In the genomic region with DNA sequence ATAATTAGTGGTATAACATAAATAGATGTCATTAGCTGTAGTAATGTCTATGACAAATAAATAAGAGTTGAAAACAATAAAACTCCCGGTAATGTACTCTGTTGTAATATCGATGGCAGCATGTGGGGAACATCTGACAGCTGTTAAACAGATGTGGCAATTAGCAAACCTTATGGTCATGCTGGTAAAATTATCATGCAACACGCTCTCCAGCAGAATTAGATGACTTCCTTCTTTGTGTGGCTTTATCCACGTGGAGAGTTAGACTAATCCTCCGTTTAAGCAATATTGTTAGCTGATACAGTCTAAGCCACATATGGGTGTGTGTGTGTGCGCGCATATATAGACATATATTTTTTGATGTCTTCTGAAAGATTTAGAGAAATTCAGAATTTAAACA, we compare ENCODE assay signal across 17 cellular contexts.
A peak's percentile ranks its signal among the peaks of the same experiment; 100 is the strongest.
DNase-seq lines count a peak whose midpoint lies in the region; TF ChIP-seq lines count a peak whose summit lies in the region.
"Had no signal": no experiment of that assay in that cellular context is flagged by ENCODE, and none has a peak within 500 bp of the region (broad histone marks: within the 10 kb centered on the region; RNA-seq: fewer than 3 reads in every experiment).

No MANE protein-coding gene starts in this region.

- peak; percentile 56 for DNase-seq in GM03348 (ENCODE audit: low spot score)
- DNase-seq in MV-4-11 (lab: John Stamatoyannopoulos, UW) = peak; percentile 98
- peak; percentile 95 for DNase-seq in SKM-1 (lab: John Stamatoyannopoulos, UW; ENCODE audit: unreplicated experiment)
- peak; percentile 36 for DNase-seq in mesenchymal stem cell
- no peak for DNase-seq in activated naive CD4-positive, alpha-beta T cell treated with anti-CD3 and anti-CD28 coated beads for 36 hours
- no peak for DNase-seq in sigmoid colon
- DNase-seq in suprapubic skin (ENCODE audit: low spot score in 2 of 2) = no peak
- DNase-seq in hippocampal formation (lab: John Stamatoyannopoulos, UW) = no peak
- DNase-seq: activated gamma-delta T cell; CD4-positive, alpha-beta memory T cell; left lung; naive thymus-derived CD4-positive, alpha-beta T cell; NCI-H1105; NCI-H510A; stimulated activated CD4-positive, alpha-beta T cell treated with anti-CD3 and anti-CD28 coated beads, Interleukin-2, amount 100 ng/mL, for 24 hours had no signal

- no peak overlapping the region for H4K8ac ChIP-seq in mesenchymal stem cell (ENCODE audit: low read length)

- no peaks in the 10 kb centered on the region for H3K4me1 ChIP-seq in mesenchymal stem cell (ENCODE audit: control insufficient read depth, insufficient read depth, low read depth, low read length)
- H3K4me1 ChIP-seq in sigmoid colon = no peaks in the 10 kb centered on the region
- H3K4me1 ChIP-seq in suprapubic skin = no peaks in the 10 kb centered on the region
- H3K4me1 ChIP-seq: ascending aorta, left lung had no signal

- H3K36me3 Mint-ChIP-seq in activated naive CD4-positive, alpha-beta T cell treated with anti-CD3 and anti-CD28 coated beads for 36 hours (ENCODE audit: low read depth) = no peaks in the 10 kb centered on the region
- H3K36me3 Mint-ChIP-seq: CD4-positive, alpha-beta memory T cell; naive thymus-derived CD4-positive, alpha-beta T cell had no signal

- no peak overlapping the region for H2BK12ac ChIP-seq in mesenchymal stem cell (ENCODE audit: low read length in 2 of 2)

- H2AFZ ChIP-seq in mesenchymal stem cell (ENCODE audit: low read depth, low read length) = no peak overlapping the region

- no peak overlapping the region for H3K27ac ChIP-seq in mesenchymal stem cell (ENCODE audit: low read length, poor library complexity, severe bottlenecking)
- H3K27ac ChIP-seq in sigmoid colon = no peak overlapping the region
- no peak overlapping the region for H3K27ac ChIP-seq in suprapubic skin
- H3K27ac ChIP-seq: ascending aorta, tibial nerve had no signal

- no peak overlapping the region for H3K23ac ChIP-seq in mesenchymal stem cell (ENCODE audit: low read length in 2 of 2)

- no peak overlapping the region for H2AK5ac ChIP-seq in mesenchymal stem cell (ENCODE audit: low read length, severe bottlenecking)

- no peak overlapping the region for H3K9ac ChIP-seq in mesenchymal stem cell (ENCODE audit: low read length)

- no peak overlapping the region for H2BK120ac ChIP-seq in mesenchymal stem cell (ENCODE audit: low read depth, low read length)

- H2BK5ac ChIP-seq in mesenchymal stem cell (ENCODE audit: low read depth, low read length, poor library complexity, severe bottlenecking) = no peak overlapping the region

- no peak overlapping the region for H4K91ac ChIP-seq in mesenchymal stem cell (ENCODE audit: low read length)

- no peak overlapping the region for H3K4ac ChIP-seq in mesenchymal stem cell (ENCODE audit: low read depth in 1 of 2, low read length in 2 of 2)

- H3K4me3 ChIP-seq in mesenchymal stem cell (ENCODE audit: insufficient read depth in 1 of 2, low read depth in 1 of 2, low read length in 2 of 2) (no peak overlapping the region), sigmoid colon (no peak overlapping the region), suprapubic skin (no peak overlapping the region)
- H3K4me3 ChIP-seq: ascending aorta, left lung, tibial nerve had no signal

- WGBS in mesenchymal stem cell = 49% methylated on average over 4 of the region's 7 CpGs
- WGBS in sigmoid colon, 2 donors = 61 to 63% methylated on average over 7 of the region's 7 CpGs
- WGBS in suprapubic skin = 63% methylated on average over 7 of the region's 7 CpGs

- TF ChIP-seq EP300 in sigmoid colon (IDR thresholded peaks at IDR 0.05) (no peak), suprapubic skin (IDR thresholded peaks at IDR 0.05) (no peak)

- H3K27me3 ChIP-seq in mesenchymal stem cell (ENCODE audit: control insufficient read depth in 1 of 2, insufficient read depth in 1 of 2, low read length in 2 of 2) (no peaks in the 10 kb centered on the region), sigmoid colon (no peaks in the 10 kb centered on the region), suprapubic skin (no peaks in the 10 kb centered on the region)
- H3K27me3 ChIP-seq: ascending aorta, tibial nerve had no signal

- peaks cover 2% of the 10 kb centered on the region for H3K4me1 Mint-ChIP-seq in activated naive CD4-positive, alpha-beta T cell treated with anti-CD3 and anti-CD28 coated beads for 36 hours (ENCODE audit: low read depth)
- H3K4me1 Mint-ChIP-seq: CD4-positive, alpha-beta memory T cell had no signal

- H3K79me1 ChIP-seq in mesenchymal stem cell (replicated peaks; ENCODE audit: low read length, poor library complexity, severe bottlenecking) = no peaks in the 10 kb centered on the region

- intact Hi-C loops in activated naive CD4-positive, alpha-beta T cell treated with anti-CD3 and anti-CD28 coated beads for 36 hours (cut with micrococcal nuclease) = no loop called here
- intact Hi-C loops in sigmoid colon (cut with DNase I) = no loop called here

- H2BK15ac ChIP-seq in mesenchymal stem cell (ENCODE audit: low read depth, poor library complexity, severe bottlenecking) = no peak overlapping the region

- H3K27me3 Mint-ChIP-seq in activated naive CD4-positive, alpha-beta T cell treated with anti-CD3 and anti-CD28 coated beads for 36 hours (ENCODE audit: low read depth) = no peaks in the 10 kb centered on the region

- no peak overlapping the region for H3K18ac ChIP-seq in mesenchymal stem cell (ENCODE audit: low read depth in 1 of 2, low read length in 2 of 2)

- no peak overlapping the region for H3K4me2 ChIP-seq in mesenchymal stem cell (ENCODE audit: low read length, poor library complexity, severe bottlenecking)

- CTCF ChIA-PET in activated naive CD4-positive, alpha-beta T cell treated with anti-CD3 and anti-CD28 coated beads for 36 hours (lab: Charles Lee) = no interaction called here

- H3K36me3 ChIP-seq in mesenchymal stem cell (ENCODE audit: control insufficient read depth in 1 of 2, insufficient read depth in 2 of 2, low read depth in 1 of 2, low read length in 2 of 2) = no peaks in the 10 kb centered on the region
- no peaks in the 10 kb centered on the region for H3K36me3 ChIP-seq in sigmoid colon
- no peaks in the 10 kb centered on the region for H3K36me3 ChIP-seq in suprapubic skin
- H3K36me3 ChIP-seq: ascending aorta, left lung, tibial nerve had no signal

- TF ChIP-seq CTCF in sigmoid colon (IDR thresholded peaks at IDR 0.05) (no peak), suprapubic skin (IDR thresholded peaks at IDR 0.05) (no peak)

- no peaks in the 10 kb centered on the region for H3K9me3 ChIP-seq in mesenchymal stem cell (ENCODE audit: control insufficient read depth, low read length)
- no peaks in the 10 kb centered on the region for H3K9me3 ChIP-seq in sigmoid colon
- no peaks in the 10 kb centered on the region for H3K9me3 ChIP-seq in suprapubic skin
- H3K9me3 ChIP-seq: ascending aorta, left lung, tibial nerve had no signal

- H3K14ac ChIP-seq in mesenchymal stem cell (ENCODE audit: low read length in 2 of 2) = no peak overlapping the region

- no peaks in the 10 kb centered on the region for H3K9me3 Mint-ChIP-seq in activated naive CD4-positive, alpha-beta T cell treated with anti-CD3 and anti-CD28 coated beads for 36 hours
- H3K9me3 Mint-ChIP-seq: CD4-positive, alpha-beta memory T cell; naive thymus-derived CD4-positive, alpha-beta T cell had no signal

- H3K27ac Mint-ChIP-seq in activated naive CD4-positive, alpha-beta T cell treated with anti-CD3 and anti-CD28 coated beads for 36 hours = no peak overlapping the region
- H3K27ac Mint-ChIP-seq: CD4-positive, alpha-beta memory T cell; naive thymus-derived CD4-positive, alpha-beta T cell had no signal

- H3K4me3 Mint-ChIP-seq in activated naive CD4-positive, alpha-beta T cell treated with anti-CD3 and anti-CD28 coated beads for 36 hours = no peak overlapping the region
- H3K4me3 Mint-ChIP-seq: CD4-positive, alpha-beta memory T cell; naive thymus-derived CD4-positive, alpha-beta T cell had no signal

- TF ChIP-seq POLR2A in sigmoid colon (IDR thresholded peaks at IDR 0.05) = no peak
- TF ChIP-seq POLR2A in suprapubic skin (IDR thresholded peaks at IDR 0.05) = no peak

Comparison
In these comparisons a context has a peak if more than half of its experiments do, and no peak if none do; other contexts are left out.
1. DNase-seq: peak in GM03348 (single experiment), MV-4-11 (single experiment), SKM-1 (single experiment) and mesenchymal stem cell (single experiment); none in activated naive CD4-positive, alpha-beta T cell treated with anti-CD3 and anti-CD28 coated beads for 36 hours (single experiment), sigmoid colon (single experiment), suprapubic skin (0 of 2) and hippocampal formation (0 of 2).